In the genomic region with DNA sequence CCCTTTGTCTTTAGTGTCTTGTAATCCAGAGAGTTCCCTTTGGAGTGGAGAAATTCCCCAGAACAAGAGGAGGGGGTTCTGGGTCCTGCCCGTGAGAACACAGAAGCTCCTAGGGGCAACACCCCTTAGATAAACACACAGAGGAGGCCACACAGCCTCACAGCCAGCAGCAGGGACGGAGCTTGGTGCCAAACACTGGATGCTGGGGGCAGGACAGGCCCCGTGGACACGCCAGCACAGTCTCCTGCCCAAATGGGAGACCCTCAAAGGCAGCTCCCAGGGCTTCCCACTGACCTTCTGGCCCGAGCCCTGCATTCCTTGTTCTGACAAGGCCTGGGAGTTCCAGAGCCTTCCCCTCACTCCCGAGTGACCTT, we compare ENCODE assay signal across 22 cellular contexts. TPM values are rescaled to one million over a fixed set of nuclear protein-coding genes. Genes with fewer than 3 reads are reported as not detected.
DNase-seq lines count a peak whose midpoint lies in the region; ATAC-seq and TF ChIP-seq lines count a peak whose summit lies in the region.
"Had no signal": no experiment of that assay in that cellular context is flagged by ENCODE, and none has a peak within 500 bp of the region (broad histone marks: within the 10 kb centered on the region; RNA-seq: fewer than 3 reads in every experiment).

No MANE protein-coding gene starts in this region.

- no peaks in the 10 kb centered on the region for H3K27me3 ChIP-seq in GM23338 (ENCODE audit: insufficient read depth)
- peaks cover 6% of the 10 kb centered on the region for H3K27me3 ChIP-seq in lower lobe of right lung (ENCODE audit: low read depth)
- H3K27me3 ChIP-seq in stomach smooth muscle (ENCODE audit: control insufficient read depth in 1 of 2, insufficient read depth in 2 of 2, low read length in 2 of 2) = no peaks in the 10 kb centered on the region
- H3K27me3 ChIP-seq: thyroid gland had no signal

- no peak overlapping the region for H3K27ac Mint-ChIP-seq in GM23338
- peak overlapping the region; percentile 41 for H3K27ac Mint-ChIP-seq in chondrocyte (ENCODE audit: unreplicated experiment)
- H3K27ac Mint-ChIP-seq: activated CD8-positive, alpha-beta T cell treated with anti-CD3 and anti-CD28 coated beads, Interleukin-2, amount 10 ng/mL, durations not matched to agents 7 days and 5 days; activated naive CD8-positive, alpha-beta T cell had no signal

- H3K27me3 Mint-ChIP-seq in GM23338 (ENCODE audit: insufficient read depth, low read depth, poor library complexity) (peaks cover 8% of the 10 kb centered on the region), chondrocyte (ENCODE audit: low read depth) (peaks cover 3% of the 10 kb centered on the region)

- H3K4me1 ChIP-seq in GM23338 (ENCODE audit: insufficient read depth) (peaks cover 9% of the 10 kb centered on the region; the same call in 1 of the 2 replicates), lower lobe of right lung (peaks cover 19% of the 10 kb centered on the region), stomach smooth muscle (ENCODE audit: control insufficient read depth, insufficient read depth, low read length) (peaks cover 19% of the 10 kb centered on the region)
- H3K4me1 ChIP-seq: psoas muscle had no signal

- ATAC-seq in GM23338 (no peak), lower lobe of right lung (no peak)
- ATAC-seq: activated CD4-positive, CD25-positive, alpha-beta regulatory T cell treated with anti-CD3 and anti-CD28 coated beads, Interleukin-2, amount 50 U/mL, for 24 hours; activated CD8-positive, alpha-beta T cell treated with anti-CD3 and anti-CD28 coated beads, Interleukin-2, amount 10 ng/mL, durations not matched to agents 7 days and 5 days; stimulated activated naive CD8-positive, alpha-beta T cell treated with anti-CD3 and anti-CD28 coated beads, Interleukin-15, Interleukin-2, amounts not matched to agents 100 U/mL and 50 U/mL, for 24 hours had no signal

- peak overlapping the region; percentile 4 for H2AFZ ChIP-seq in GM23338

- H3K27ac ChIP-seq in GM23338 (ENCODE audit: low read depth) (no peak overlapping the region), lower lobe of right lung (peak overlapping the region; percentile 41), stomach smooth muscle (ENCODE audit: low read length) (peak overlapping the region; percentile 46)
- H3K27ac ChIP-seq: BLaER1 treated with 17β-estradiol and CSF1 and Interleukin-3, amounts not matched to agents 10 nM and 100 nM; SK-N-MC; thyroid gland had no signal

- no peaks in the 10 kb centered on the region for H3K79me2 ChIP-seq in GM23338 (replicated peaks; ENCODE audit: insufficient read depth)

- no peak overlapping the region for H3K4me2 ChIP-seq in GM23338

- H3K36me3 Mint-ChIP-seq in GM23338 (ENCODE audit: low read depth) (no peaks in the 10 kb centered on the region), chondrocyte (ENCODE audit: low read depth) (no peaks in the 10 kb centered on the region)
- H3K36me3 Mint-ChIP-seq: activated naive CD8-positive, alpha-beta T cell had no signal

- H3K9me3 Mint-ChIP-seq in GM23338 (peaks cover 3% of the 10 kb centered on the region; the same call in 1 of the 3 replicates), chondrocyte (ENCODE audit: low read depth) (no peaks in the 10 kb centered on the region)

- no peak overlapping the region for H3K4me3 ChIP-seq in GM23338
- H3K4me3 ChIP-seq in lower lobe of right lung = no peak overlapping the region
- no peak overlapping the region for H3K4me3 ChIP-seq in stomach smooth muscle (ENCODE audit: low read length in 2 of 2)
- H3K4me3 ChIP-seq: BLaER1 treated with 17β-estradiol and CSF1 and Interleukin-3, amounts not matched to agents 10 nM and 100 nM; psoas muscle; SK-N-MC; thyroid gland had no signal

- H3K36me3 ChIP-seq in GM23338 (ENCODE audit: insufficient read depth) (no peaks in the 10 kb centered on the region), lower lobe of right lung (no peaks in the 10 kb centered on the region), stomach smooth muscle (ENCODE audit: control insufficient read depth in 2 of 2, insufficient read depth in 2 of 2, low read length in 2 of 2) (no peaks in the 10 kb centered on the region)
- H3K36me3 ChIP-seq: BLaER1 treated with 17β-estradiol and CSF1 and Interleukin-3, amounts not matched to agents 10 nM and 100 nM; thyroid gland had no signal

- H3K9me2 ChIP-seq in GM23338 (ENCODE audit: insufficient read depth) = no peaks in the 10 kb centered on the region

- DNase-seq in GM23338 (ENCODE audit: low spot score) = no peak
- DNase-seq in chondrocyte (ENCODE audit: low spot score) = no peak
- DNase-seq in lower lobe of right lung = no peak
- DNase-seq in NCI-H2171 treated with DMSO at 0.1 percent for 48 hours (lab: John Stamatoyannopoulos, UW) = no peak
- DNase-seq in activated CD4-positive, alpha-beta T cell treated with anti-CD3 and anti-CD28 coated beads for 48 hours = no peak
- no peak for DNase-seq in stimulated activated CD4-positive, alpha-beta T cell treated with anti-CD3 and anti-CD28 coated beads, Interleukin-4, amount 100 ng/mL, for 24 hours
- DNase-seq in HPDE6-E6E7 (ENCODE audit: extremely low spot score) = no peak
- DNase-seq: activated CD8-positive, alpha-beta T cell treated with anti-CD3 and anti-CD28 coated beads, Interleukin-2, amount 10 ng/mL, durations not matched to agents 7 days and 5 days; activated effector memory CD4-positive, alpha-beta T cell treated with Interleukin-2 at 50 U/mL for 16 hours; activated T-cell treated with anti-CD3 and anti-CD28 coated beads for 4 hours; NCI-H1694 treated with DMSO at 0.1 percent for 48 hours; stimulated activated naive CD8-positive, alpha-beta T cell treated with anti-CD3 and anti-CD28 coated beads, Interleukin-15, Interleukin-2, amounts not matched to agents 100 U/mL and 50 U/mL, for 24 hours had no signal

- peaks cover 18% of the 10 kb centered on the region for H3K4me1 Mint-ChIP-seq in GM23338
- peaks cover 32% of the 10 kb centered on the region for H3K4me1 Mint-ChIP-seq in chondrocyte (ENCODE audit: low read depth)

- H3K9me3 ChIP-seq in lower lobe of right lung (no peaks in the 10 kb centered on the region), stomach smooth muscle (ENCODE audit: control insufficient read depth in 2 of 2, low read length in 2 of 2) (no peaks in the 10 kb centered on the region)
- H3K9me3 ChIP-seq: BLaER1 treated with 17β-estradiol and CSF1 and Interleukin-3, amounts not matched to agents 10 nM and 100 nM; psoas muscle; thyroid gland had no signal

- TF ChIP-seq CTCF in GM23338 (conservative IDR thresholded peaks at IDR 0.05; ENCODE audit: low read depth in 2 of 2) (no peak), chondrocyte (IDR thresholded peaks at IDR 0.05) (no peak), lower lobe of right lung (IDR thresholded peaks at IDR 0.05) (no peak)

- H3K9ac ChIP-seq in stomach smooth muscle (ENCODE audit: low read length in 2 of 2) = no peak overlapping the region
- H3K9ac ChIP-seq: BLaER1 treated with 17β-estradiol and CSF1 and Interleukin-3, amounts not matched to agents 10 nM and 100 nM had no signal

- no peak overlapping the region for H3K4me3 Mint-ChIP-seq in GM23338
- H3K4me3 Mint-ChIP-seq in chondrocyte (ENCODE audit: unreplicated experiment) = no peak overlapping the region
- H3K4me3 Mint-ChIP-seq: activated CD8-positive, alpha-beta T cell treated with anti-CD3 and anti-CD28 coated beads, Interleukin-2, amount 10 ng/mL, durations not matched to agents 7 days and 5 days; activated naive CD8-positive, alpha-beta T cell had no signal

- intact Hi-C loops in lower lobe of right lung (cut with DNase I) = no loop called here

- peaks cover 11% of the 10 kb centered on the region; the same call in 1 of the 2 replicates for H3F3A ChIP-seq in GM23338 (replicated peaks; ENCODE audit: low read depth)

- no peaks in the 10 kb centered on the region for H4K20me1 ChIP-seq in GM23338 (replicated peaks; ENCODE audit: insufficient read depth)

TF ChIP-seq in GM23338, 12 proteins besides CTCF, POLR2A, EP300 and RAD21 (continues in another document):
- no peak for TF ChIP-seq EZH2phosphoT487 (IDR thresholded peaks at IDR 0.05; ENCODE audit: unreplicated experiment)

RNA-seq across cellular contexts. Expression of a gene that starts 31.8 kb away (rescaled TPM):
- total RNA-seq in GM23338 (2014; rRNA removed; shearing (Covaris generic)) = 35.2 and 38.3 TPM in 2 replicates
- 8.4 and 8.8 TPM in 2 replicates for polyA plus RNA-seq in GM23338 (2016; fragmentation: Nextera tagmentation; extraction: Ambion mirVana)
- total RNA-seq in chondrocyte = 1.1 to 1.9 TPM (median 1.2 TPM) in 3 replicates
- 0.12 TPM for total RNA-seq in lower lobe of right lung
- total RNA-seq: activated CD8-positive, alpha-beta T cell treated with anti-CD3 and anti-CD28 coated beads, Interleukin-2, amount 10 ng/mL, durations not matched to agents 7 days and 5 days; fibroblast of lung; RPMI7951; skeletal muscle tissue had no signal

Comparison
In these comparisons a context has a peak if more than half of its experiments do, and no peak if none do; other contexts are left out.
1. RNA of a gene that starts 31.8 kb away (total RNA-seq): 35.2 to 38.3 TPM in GM23338; 1.1 to 1.9 TPM in chondrocyte and 0.12 TPM in lower lobe of right lung (single experiment); every median in the first group is over 10 times any median in the second.